Comparison of ENCODE assay signal across 13 cellular contexts in genomic region chr5:178150977-178151734, GRCh38. TPM values are rescaled to one million over a fixed set of nuclear protein-coding genes. Genes with fewer than 3 reads are reported as not detected.
DNase-seq lines count a peak whose midpoint lies in the region; ATAC-seq, FAIRE-seq and TF ChIP-seq lines count a peak whose summit lies in the region.
"Had no signal": no experiment of that assay in that cellular context is flagged by ENCODE, and none has a peak within 500 bp of the region (broad histone marks: within the 10 kb centered on the region; RNA-seq: fewer than 3 reads in every experiment).

No MANE protein-coding gene starts in this region.

- H3K9ac ChIP-seq in GM23248, result peak overlapping the region; percentile 92; the same call in 1 of the 2 replicates
- H3K9ac ChIP-seq in astrocyte (ENCODE audit: low read length), result peak overlapping the region; percentile 12

- in situ Hi-C loops in GM23248 (cut with MboI), result loop anchor here (25.0 kb wide), 1 partner anchor 539 kb away; the partner anchor contains the start of gene B4GALT7

- H3K27me3 Mint-ChIP-seq in CD4-positive, alpha-beta memory T cell, result no peaks in the 10 kb centered on the region
- H3K27me3 Mint-ChIP-seq in astrocyte (ENCODE audit: low read depth, unreplicated experiment), result no peaks in the 10 kb centered on the region
- no peaks in the 10 kb centered on the region for H3K27me3 Mint-ChIP-seq in naive B cell

- peak overlapping the region in 5 of 8 donors; percentile 29 to 73 (median 29) for H3K4me3 Mint-ChIP-seq in CD4-positive, alpha-beta memory T cell
- H3K4me3 Mint-ChIP-seq in astrocyte (ENCODE audit: unreplicated experiment) (peak overlapping the region; percentile 24), naive B cell (peak overlapping the region in 7 of 8 donors; percentile 42 to 98 (median 61))

- H3F3A ChIP-seq in GM23248 (ENCODE audit: insufficient read depth), result peaks cover 7% of the 10 kb centered on the region; the same call in 1 of the 2 replicates

- CTCF ChIA-PET in CD4-positive, alpha-beta memory T cell (lab: Charles Lee; ENCODE audit: partially characterized antibody), result interaction anchor here (1.3 to 20.7 kb wide), 3 partner anchors 11 to 74 kb away, joined by 4 to 283 read pairs (median 5); no protein-coding TSS in a partner anchor

- H3K9me2 ChIP-seq in GM23248 (ENCODE audit: insufficient read depth), result no peaks in the 10 kb centered on the region

- ATAC-seq in naive B cell (ENCODE audit: low read depth in 2 of 2) (no peak), HG02623 (IDR thresholded peaks at IDR 0.05; ENCODE audit: unreplicated experiment) (no peak)

- peak overlapping the region; percentile 22 to 88 (median 73) for H3K27ac Mint-ChIP-seq in CD4-positive, alpha-beta memory T cell
- peak overlapping the region; percentile 77 for H3K27ac Mint-ChIP-seq in astrocyte (ENCODE audit: unreplicated experiment)
- H3K27ac Mint-ChIP-seq in naive B cell, result peak overlapping the region; percentile 9 to 87 (median 76)

- POLR2A ChIA-PET in CD4-positive, alpha-beta memory T cell (lab: Charles Lee; ENCODE audit: partially characterized antibody), result interaction anchor here (3.5 kb wide), 1 partner anchor 30 kb away, joined by 19 read pairs; no protein-coding TSS in a partner anchor

- FAIRE-seq in astrocyte (lab: Jason Lieb, UNC), result no peak

- H3K36me3 ChIP-seq in CD4-positive, alpha-beta memory T cell (ENCODE audit: insufficient read depth, low read length), result peaks cover 49% of the 10 kb centered on the region
- H3K36me3 ChIP-seq in GM23248 (ENCODE audit: low read depth) (peaks cover 17% of the 10 kb centered on the region), astrocyte (ENCODE audit: insufficient read depth, low read length) (peaks cover 38% of the 10 kb centered on the region)

- H3K4me1 ChIP-seq in CD4-positive, alpha-beta memory T cell (ENCODE audit: insufficient read depth, low read length), result peaks cover 34% of the 10 kb centered on the region
- H3K4me1 ChIP-seq in GM23248 (ENCODE audit: insufficient read depth), result peaks cover 8% of the 10 kb centered on the region; the same call in 1 of the 2 replicates
- peaks cover 9% of the 10 kb centered on the region for H3K4me1 ChIP-seq in astrocyte (ENCODE audit: insufficient read depth, low read length)

- intact Hi-C loops in CD4-positive, alpha-beta memory T cell (cut with micrococcal nuclease), result loop anchor here (5.0 kb wide), 2 partner anchors 39 to 559 kb away; partner anchors contain the start of genes N4BP3 and TMED9

- H3K27ac ChIP-seq in CD4-positive, alpha-beta memory T cell (ENCODE audit: low read depth, low read length), result no peak overlapping the region
- H3K27ac ChIP-seq in GM23248, result no peak overlapping the region
- H3K27ac ChIP-seq in astrocyte (ENCODE audit: low read depth, low read length), result no peak overlapping the region

- TF ChIP-seq CTCF in astrocyte (IDR thresholded peaks at IDR 0.05; ENCODE audit: insufficient read depth, low read depth, low read length), result no peak

- H3K9me3 ChIP-seq in CD4-positive, alpha-beta memory T cell (ENCODE audit: control insufficient read depth in 1 of 2, low read length in 2 of 2), result no peaks in the 10 kb centered on the region
- H3K9me3 ChIP-seq in GM23248 (ENCODE audit: low read depth) (no peaks in the 10 kb centered on the region), astrocyte (ENCODE audit: insufficient read depth, low read depth, low read length) (no peaks in the 10 kb centered on the region)

- WGBS in GM23248 (ENCODE audit: low coverage in 1 of 2, low lambda C conversion rate in 2 of 2, missing lambda C conversion rate in 2 of 2), 2 experiments, result 74 to 77% methylated on average over 11 of the region's 11 CpGs

- H3K4me2 ChIP-seq in GM23248 (ENCODE audit: unreplicated experiment) (no peak overlapping the region), astrocyte (ENCODE audit: low read length) (no peak overlapping the region)

- peaks cover 35 to 57% of the 10 kb centered on the region in 2 donors for H3K36me3 Mint-ChIP-seq in CD4-positive, alpha-beta memory T cell
- H3K36me3 Mint-ChIP-seq in astrocyte (ENCODE audit: low read depth, unreplicated experiment) (peaks cover 14% of the 10 kb centered on the region), naive B cell (peaks cover 0 to 7% of the 10 kb centered on the region in 2 donors)

- DNase-seq in CD4-positive, alpha-beta memory T cell, result no peak
- DNase-seq in GM23248 (peak; percentile 46), astrocyte (ENCODE audit: low read depth) (no peak), naive B cell (no peak), globus pallidus (ENCODE audit: low spot score) (no peak), medulla oblongata (ENCODE audit: extremely low spot score) (no peak), NCI-H1048 (lab: John Stamatoyannopoulos, UW) (no peak)
- DNase-seq: cerebellar nuclear complex, GDM1, NCI-H2029 treated with DMSO at 0.1 percent for 48 hours had no signal

- H3K79me2 ChIP-seq in GM23248 (ENCODE audit: insufficient read depth) (peaks cover 19% of the 10 kb centered on the region), astrocyte (ENCODE audit: insufficient read depth, low read length) (peaks cover 25% of the 10 kb centered on the region)

- H3K27me3 ChIP-seq in CD4-positive, alpha-beta memory T cell (ENCODE audit: insufficient read depth, low read length), result no peaks in the 10 kb centered on the region
- no peaks in the 10 kb centered on the region for H3K27me3 ChIP-seq in GM23248 (replicated peaks; ENCODE audit: insufficient read depth)
- H3K27me3 ChIP-seq in astrocyte (ENCODE audit: insufficient read depth, low read length), result no peaks in the 10 kb centered on the region

- H4K20me1 ChIP-seq in GM23248 (ENCODE audit: insufficient read depth), result no peaks in the 10 kb centered on the region
- H4K20me1 ChIP-seq in astrocyte (ENCODE audit: insufficient read depth, low read length), result peaks cover 27% of the 10 kb centered on the region

- H3K9me3 Mint-ChIP-seq in CD4-positive, alpha-beta memory T cell, result peaks cover 0 to 3% (median 0%) of the 10 kb centered on the region in 8 donors
- H3K9me3 Mint-ChIP-seq in astrocyte (ENCODE audit: unreplicated experiment), result no peaks in the 10 kb centered on the region
- no peaks in the 10 kb centered on the region for H3K9me3 Mint-ChIP-seq in naive B cell

- H2AFZ ChIP-seq in GM23248 (no peak overlapping the region), astrocyte (ENCODE audit: low read depth, low read length) (no peak overlapping the region)

- no peak overlapping the region for H3K4me3 ChIP-seq in CD4-positive, alpha-beta memory T cell (ENCODE audit: low read length in 2 of 2)
- no peak overlapping the region for H3K4me3 ChIP-seq in GM23248
- H3K4me3 ChIP-seq in astrocyte (ENCODE audit: insufficient read depth, low read depth, low read length), result no peak overlapping the region

- H3K4me1 Mint-ChIP-seq in CD4-positive, alpha-beta memory T cell, result peaks cover 21 to 53% (median 30%) of the 10 kb centered on the region in 4 donors
- peaks cover 10% of the 10 kb centered on the region for H3K4me1 Mint-ChIP-seq in astrocyte (ENCODE audit: low read depth, unreplicated experiment)
- H3K4me1 Mint-ChIP-seq in naive B cell, result peaks cover 30 to 40% (median 35%) of the 10 kb centered on the region in 3 donors

RNA-seq across cellular contexts. Expression of gene NHP2, which starts 2.5 kb away (rescaled TPM):
- total RNA-seq in CD4-positive, alpha-beta memory T cell, result 10 to 100 TPM; 64.1 to 69.5 TPM
- polyA plus RNA-seq in CD4-positive, alpha-beta memory T cell, result 100 to 1,000 TPM; 208 to 250 TPM
- total RNA-seq in GM23248 (2014; rRNA removed; shearing (Covaris generic)), result 203 and 221 TPM in 2 replicates
- polyA plus RNA-seq in GM23248 (2016; fragmentation: Nextera tagmentation; extraction: Ambion mirVana), result 232 and 237 TPM in 2 replicates
- 135 and 149 TPM in 2 replicates for total RNA-seq in astrocyte
- polyA plus RNA-seq in naive B cell (ENCODE audit: low read depth in 6 of 6), result 100 to 1,000 TPM; 212 to 320 (median 229) TPM

RNA-seq across cellular contexts. Expression of gene RMND5B, which starts 20.3 kb away (rescaled TPM):
- 10 to 100 TPM; 38.6 to 39.0 TPM for total RNA-seq in CD4-positive, alpha-beta memory T cell
- 10 to 100 TPM; 23.4 to 28.5 TPM for polyA plus RNA-seq in CD4-positive, alpha-beta memory T cell
- 17.5 and 33.9 TPM in 2 replicates for total RNA-seq in GM23248 (2014; rRNA removed; shearing (Covaris generic))
- polyA plus RNA-seq in GM23248 (2016; fragmentation: Nextera tagmentation; extraction: Ambion mirVana), result 19.9 and 20.7 TPM in 2 replicates
- total RNA-seq in astrocyte, result 14.3 and 15.7 TPM in 2 replicates
- 10 to 100 TPM; 36.2 to 82.3 (median 40.3) TPM for polyA plus RNA-seq in naive B cell (ENCODE audit: low read depth in 6 of 6)

RNA-seq across cellular contexts. Expression of gene GMCL2, which starts 36.0 kb away (rescaled TPM):
- total RNA-seq in CD4-positive, alpha-beta memory T cell, result not detected
- polyA plus RNA-seq in CD4-positive, alpha-beta memory T cell, result not detected
- total RNA-seq in GM23248 (2014; rRNA removed; shearing (Covaris generic)), result not detected in 2 replicates
- polyA plus RNA-seq in GM23248 (2016; fragmentation: Nextera tagmentation; extraction: Ambion mirVana) (not detected in 2 replicates), naive B cell (ENCODE audit: low read depth in 6 of 6) (not detected)
- total RNA-seq in astrocyte, result not detected in 2 replicates
- total RNA-seq: glomerular endothelial cell, RPMI7951 had no signal

RNA-seq across cellular contexts. Expression of gene N4BP3, which starts 37.8 kb away (rescaled TPM):
- total RNA-seq in CD4-positive, alpha-beta memory T cell, result 1 to 10 TPM; 1.7 to 2.0 TPM
- under 1 TPM; 0.30 to 0.53 TPM for polyA plus RNA-seq in CD4-positive, alpha-beta memory T cell
- 0.32 and 0.38 TPM in 2 replicates for total RNA-seq in GM23248 (2014; rRNA removed; shearing (Covaris generic))
- 0.09 and 0.16 TPM in 2 replicates for polyA plus RNA-seq in GM23248 (2016; fragmentation: Nextera tagmentation; extraction: Ambion mirVana)
- total RNA-seq in astrocyte, result 0.75 and 1.3 TPM in 2 replicates
- 10 to 100 TPM in 1 of 6 donors, 1 to 10 TPM in 4, under 1 TPM in 1; 0.63 to 10.1 (median 3.5) TPM for polyA plus RNA-seq in naive B cell (ENCODE audit: low read depth in 6 of 6)

RNA-seq across cellular contexts. Expression of gene HNRNPAB, which starts 53.2 kb away (rescaled TPM):
- total RNA-seq in CD4-positive, alpha-beta memory T cell, result 10 to 100 TPM; 82.1 to 85.3 TPM
- 10 to 100 TPM; 29.4 to 75.3 TPM for polyA plus RNA-seq in CD4-positive, alpha-beta memory T cell
- total RNA-seq in GM23248 (2014; rRNA removed; shearing (Covaris generic)), result 47.6 and 53.4 TPM in 2 replicates
- polyA plus RNA-seq in GM23248 (2016; fragmentation: Nextera tagmentation; extraction: Ambion mirVana) (111 and 117 TPM in 2 replicates), naive B cell (ENCODE audit: low read depth in 6 of 6) (10 to 100 TPM; 33.3 to 65.8 (median 51.7) TPM)
- 184 and 199 TPM in 2 replicates for total RNA-seq in astrocyte
